8 cellular contexts compared by ENCODE assay signal in the genomic region with DNA sequence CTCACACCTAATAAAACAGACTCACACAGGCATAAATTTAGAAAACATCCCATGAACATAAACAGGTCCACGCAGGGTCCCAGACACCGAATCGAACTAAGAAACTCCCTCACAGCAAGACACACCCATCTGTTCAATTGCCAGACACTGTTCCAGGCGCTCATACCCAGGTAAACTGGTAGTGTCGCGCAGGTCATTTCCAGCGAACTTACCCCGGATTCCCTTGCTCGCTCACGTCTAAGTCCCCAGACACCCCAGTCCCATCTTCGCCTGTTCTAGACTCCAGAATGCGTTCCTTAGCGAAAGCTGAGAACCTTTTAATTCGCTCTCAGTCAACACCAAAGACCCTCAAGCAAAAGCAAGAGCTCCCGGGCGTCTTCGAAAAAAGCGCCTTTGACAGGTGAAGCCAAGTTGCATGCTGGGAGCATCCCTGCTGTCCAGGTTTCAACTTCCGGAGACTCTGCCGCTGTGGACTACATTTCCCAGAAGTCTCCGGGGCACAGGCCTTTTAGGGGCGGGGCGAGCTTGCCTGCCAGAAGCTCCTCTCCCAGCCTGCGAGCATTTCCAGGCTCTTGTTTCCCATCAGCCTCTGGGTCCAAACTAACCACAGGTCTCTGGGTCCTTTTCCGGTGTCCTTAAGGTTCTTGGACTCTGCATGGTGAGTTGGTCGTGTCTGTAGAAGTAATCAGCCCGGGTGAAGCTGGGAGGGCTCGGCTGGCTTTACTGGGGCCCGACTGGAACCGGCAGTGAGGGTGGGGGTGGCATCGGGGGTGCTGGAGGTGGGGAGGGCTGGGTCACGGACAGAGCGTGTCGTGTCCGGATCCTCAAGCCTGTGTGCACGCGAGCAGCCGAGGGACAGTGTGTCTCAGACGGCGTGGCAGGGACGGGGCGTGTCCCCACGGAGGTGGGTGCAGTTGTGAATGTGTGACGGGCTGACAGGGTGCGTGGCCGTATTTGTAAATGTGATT. TPM values are rescaled to one million over a fixed set of nuclear protein-coding genes. Genes with fewer than 3 reads are reported as not detected.
DNase-seq lines count a peak whose midpoint lies in the region; ATAC-seq lines count a peak whose summit lies in the region.

A gene (plus strand): TSS at position 535 of the 968 bp plus-strand sequence. CDS start 6,184 bp downstream, outside the sequence.

- H2AFZ ChIP-seq in Karpas-422 (ENCODE audit: low read length): peak within 1 kb of the TSS; percentile 94

- ATAC-seq in GM21515 (IDR thresholded peaks at IDR 0.05; ENCODE audit: unreplicated experiment): peak; percentile 79
- ATAC-seq in natural killer cell treated with Interleukin-12 subunit alpha and Interleukin-12 subunit beta and Interleukin-15 and Interleukin-18, amount 100 ng/mL, for 72 hours: peak; percentile 95 to 99

- peaks cover 4% of the 10 kb centered on the region; the same call in 1 of the 2 replicates for H3K79me2 ChIP-seq in Karpas-422 (ENCODE audit: low read length)

- no peaks in the 10 kb centered on the region for H3K27me3 ChIP-seq in Karpas-422 (ENCODE audit: low read length)

- peaks cover 6% of the 10 kb centered on the region for H3K4me1 ChIP-seq in Karpas-422 (ENCODE audit: low read length)

- no peaks in the 10 kb centered on the region; the same call in 1 of the 2 replicates for H3K9me3 ChIP-seq in Karpas-422 (ENCODE audit: low read length)

- peak within 1 kb of the TSS; percentile 79 for H3K4me2 ChIP-seq in Karpas-422 (ENCODE audit: low read depth, low read length, poor library complexity, severe bottlenecking)

- no peak within 1 kb of the TSS for H3K27ac ChIP-seq in Karpas-422 (ENCODE audit: low read length)

- peaks cover 48% of the 10 kb centered on the region for H3K9me3 Mint-ChIP-seq in activated T-helper 2 cell treated with anti-CD3 and anti-CD28 coated beads, Interferon-gamma antibody, Interleukin-2, Interleukin-4, amounts not matched to agents 10 μg/mL and 5 μg/mL and 100 μg/mL, durations not matched to agents 14 hours and 24 hours and 36 hours
- peaks cover 5% of the 10 kb centered on the region for H3K9me3 Mint-ChIP-seq in natural killer cell treated with Interleukin-12 subunit alpha and Interleukin-12 subunit beta and Interleukin-15 and Interleukin-18, amount 100 ng/mL, for 72 hours

- intact Hi-C loops in activated T-helper 2 cell treated with anti-CD3 and anti-CD28 coated beads, Interferon-gamma antibody, Interleukin-2, Interleukin-4, amounts not matched to agents 10 μg/mL and 5 μg/mL and 100 μg/mL, durations not matched to agents 14 hours and 24 hours and 36 hours (cut with micrococcal nuclease): loop anchor here (1.0 to 5.0 kb wide), 3 partner anchors 75 to 673 kb away; a partner anchor contains a TSS

- H3K27ac Mint-ChIP-seq in activated T-helper 2 cell treated with anti-CD3 and anti-CD28 coated beads, Interferon-gamma antibody, Interleukin-2, Interleukin-4, amounts not matched to agents 10 μg/mL and 5 μg/mL and 100 μg/mL, durations not matched to agents 14 hours and 24 hours and 36 hours: peak within 1 kb of the TSS; percentile 54
- H3K27ac Mint-ChIP-seq in natural killer cell treated with Interleukin-12 subunit alpha and Interleukin-12 subunit beta and Interleukin-15 and Interleukin-18, amount 100 ng/mL, for 72 hours: peak within 1 kb of the TSS in 1 of 2 donors; percentile 84

- peak within 1 kb of the TSS; percentile 88 for H3K4me3 Mint-ChIP-seq in activated T-helper 2 cell treated with anti-CD3 and anti-CD28 coated beads, Interferon-gamma antibody, Interleukin-2, Interleukin-4, amounts not matched to agents 10 μg/mL and 5 μg/mL and 100 μg/mL, durations not matched to agents 14 hours and 24 hours and 36 hours (ENCODE audit: low read depth)
- H3K4me3 Mint-ChIP-seq in natural killer cell treated with Interleukin-12 subunit alpha and Interleukin-12 subunit beta and Interleukin-15 and Interleukin-18, amount 100 ng/mL, for 72 hours: peak within 1 kb of the TSS; percentile 90

- peaks cover 33% of the 10 kb centered on the region for H3K36me3 Mint-ChIP-seq in activated T-helper 2 cell treated with anti-CD3 and anti-CD28 coated beads, Interferon-gamma antibody, Interleukin-2, Interleukin-4, amounts not matched to agents 10 μg/mL and 5 μg/mL and 100 μg/mL, durations not matched to agents 14 hours and 24 hours and 36 hours (ENCODE audit: low read depth)
- peaks cover 8% of the 10 kb centered on the region for H3K36me3 Mint-ChIP-seq in natural killer cell treated with Interleukin-12 subunit alpha and Interleukin-12 subunit beta and Interleukin-15 and Interleukin-18, amount 100 ng/mL, for 72 hours

- DNase-seq in COLO668 (lab: John Stamatoyannopoulos, UW; ENCODE audit: unreplicated experiment) (peak; percentile 86), Karpas-422 (peak; percentile 91), RPMI8226 (peak; percentile 85), fibroblast of the conjunctiva (ENCODE audit: low read depth) (peak; percentile 84)
- peak; percentile 74 for DNase-seq in activated T-helper 2 cell treated with anti-CD3 and anti-CD28 coated beads, Interferon-gamma antibody, Interleukin-2, Interleukin-4, amounts not matched to agents 10 μg/mL and 5 μg/mL and 100 μg/mL, durations not matched to agents 14 hours and 24 hours and 36 hours (ENCODE audit: low spot score)
- peak; percentile 89 for DNase-seq in natural killer cell treated with Interleukin-12 subunit alpha and Interleukin-12 subunit beta and Interleukin-15 and Interleukin-18, amount 100 ng/mL, for 72 hours (ENCODE audit: low spot score)
- DNase-seq in stimulated activated naive CD4-positive, alpha-beta T cell (lab: John Stamatoyannopoulos, UW): peak; percentile 53 to 80 (median 74)

- peaks cover 30% of the 10 kb centered on the region for H3K36me3 ChIP-seq in Karpas-422 (ENCODE audit: insufficient read depth, low read length)

- no peaks in the 10 kb centered on the region for H3K9me2 ChIP-seq in Karpas-422 (replicated peaks; ENCODE audit: insufficient read depth, low read length)

- H3K9ac ChIP-seq in Karpas-422 (ENCODE audit: low read length): peak within 1 kb of the TSS; percentile 74

- peaks cover 17% of the 10 kb centered on the region for H3K4me1 Mint-ChIP-seq in activated T-helper 2 cell treated with anti-CD3 and anti-CD28 coated beads, Interferon-gamma antibody, Interleukin-2, Interleukin-4, amounts not matched to agents 10 μg/mL and 5 μg/mL and 100 μg/mL, durations not matched to agents 14 hours and 24 hours and 36 hours (ENCODE audit: low read depth)
- peaks cover 15% of the 10 kb centered on the region in 2 donors for H3K4me1 Mint-ChIP-seq in natural killer cell treated with Interleukin-12 subunit alpha and Interleukin-12 subunit beta and Interleukin-15 and Interleukin-18, amount 100 ng/mL, for 72 hours (ENCODE audit: low read depth in 2 of 2)

- peak within 1 kb of the TSS; percentile 74 for H3K4me3 ChIP-seq in Karpas-422 (ENCODE audit: low read length)

- no peaks in the 10 kb centered on the region for H4K20me1 ChIP-seq in Karpas-422 (ENCODE audit: insufficient read depth, low read depth, low read length)

- H3K27me3 Mint-ChIP-seq in activated T-helper 2 cell treated with anti-CD3 and anti-CD28 coated beads, Interferon-gamma antibody, Interleukin-2, Interleukin-4, amounts not matched to agents 10 μg/mL and 5 μg/mL and 100 μg/mL, durations not matched to agents 14 hours and 24 hours and 36 hours (ENCODE audit: low read depth): peaks cover 1% of the 10 kb centered on the region
- H3K27me3 Mint-ChIP-seq in natural killer cell treated with Interleukin-12 subunit alpha and Interleukin-12 subunit beta and Interleukin-15 and Interleukin-18, amount 100 ng/mL, for 72 hours: peaks cover 8 to 11% of the 10 kb centered on the region in 2 donors

RNA-seq across cellular contexts. Expression of the gene that starts here (rescaled TPM):
- total RNA-seq in Karpas-422 (2014; rRNA removed; shearing (Covaris generic); ENCODE audit: low replicate concordance): 14.4 and 18.5 TPM in 2 replicates
- total RNA-seq in activated T-helper 2 cell treated with anti-CD3 and anti-CD28 coated beads, Interferon-gamma antibody, Interleukin-2, Interleukin-4, amounts not matched to agents 10 μg/mL and 5 μg/mL and 100 μg/mL, durations not matched to agents 14 hours and 24 hours and 36 hours: 3.6 and 4.6 TPM in 2 replicates
- total RNA-seq in natural killer cell treated with Interleukin-12 subunit alpha and Interleukin-12 subunit beta and Interleukin-15 and Interleukin-18, amount 100 ng/mL, for 72 hours: 1 to 10 TPM; 7.2 to 8.3 TPM
